ENCODE assay signal across 10 cellular contexts in the genomic region with DNA sequence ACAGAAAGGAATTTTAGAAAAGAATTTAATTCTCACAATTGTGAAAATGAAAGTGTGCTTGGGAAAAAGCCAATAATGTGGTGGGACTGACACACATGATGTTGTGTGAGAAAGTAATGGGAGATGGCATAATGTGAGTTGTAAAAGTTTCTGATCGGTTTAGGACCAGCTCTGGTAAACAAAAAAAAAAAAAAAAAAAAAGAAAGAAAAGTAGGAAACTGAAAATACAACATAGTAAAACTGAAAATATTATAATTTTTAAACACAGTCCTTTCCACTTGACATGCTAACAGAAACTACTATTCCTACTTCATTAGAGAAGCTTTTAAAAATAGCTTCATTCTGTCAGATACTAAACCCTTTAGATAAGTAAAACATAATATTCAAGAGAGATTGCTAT. TPM values are rescaled to one million over a fixed set of nuclear protein-coding genes. Genes with fewer than 3 reads are reported as not detected.
A peak's percentile ranks its signal among the peaks of the same experiment; 100 is the strongest.
DNase-seq lines count a peak whose midpoint lies in the region; ATAC-seq lines count a peak whose summit lies in the region.
"Had no signal": no experiment of that assay in that cellular context is flagged by ENCODE, and none has a peak within 500 bp of the region (broad histone marks: within the 10 kb centered on the region; RNA-seq: fewer than 3 reads in every experiment).

No MANE protein-coding gene starts in this region.

- DNase-seq in activated CD8-positive, alpha-beta memory T cell treated with anti-CD3 and anti-CD28 coated beads, Interleukin-2, amount 10 ng/mL, durations not matched to agents 7 days and 5 days: no peak
- DNase-seq in activated CD8-positive, alpha-beta memory T cell treated with anti-CD3 and anti-CD28 coated beads, Interleukin-2, amount 50 U/mL, for 4 hours: no peak
- DNase-seq in RPMI8226: peak; percentile 3
- no peak for DNase-seq in activated gamma-delta T cell treated with Interleukin-2 at 50 U/mL for 16 hours
- DNase-seq in hepatic stellate cell (ENCODE audit: low spot score): no peak
- no peak for DNase-seq in NCI-H526 treated with DMSO at 0.1 percent for 48 hours (lab: John Stamatoyannopoulos, UW)
- DNase-seq: GOT3 had no signal

- no peak for ATAC-seq in activated CD8-positive, alpha-beta memory T cell treated with anti-CD3 and anti-CD28 coated beads, Interleukin-2, amount 10 ng/mL, durations not matched to agents 7 days and 5 days
- ATAC-seq in HG02938 (IDR thresholded peaks at IDR 0.05; ENCODE audit: unreplicated experiment): peak; percentile 73
- ATAC-seq in stimulated activated memory B cell treated with anti-CD40 and anti-IgM and Interleukin-4, amounts not matched to agents 10 μg/mL and 1 μg/mL and 100 μg/mL, for 72 hours: peak; percentile 54

- H3K4me3 Mint-ChIP-seq in activated CD8-positive, alpha-beta memory T cell treated with anti-CD3 and anti-CD28 coated beads, Interleukin-2, amount 10 ng/mL, durations not matched to agents 7 days and 5 days: peak overlapping the region; percentile 53
- peak overlapping the region; percentile 45 for H3K4me3 Mint-ChIP-seq in stimulated activated memory B cell treated with anti-CD40 and anti-IgM and Interleukin-4, amounts not matched to agents 10 μg/mL and 1 μg/mL and 100 μg/mL, for 72 hours
- H3K4me3 Mint-ChIP-seq: mesothelial cell of epicardium had no signal

- H3K27me3 Mint-ChIP-seq in activated CD8-positive, alpha-beta memory T cell treated with anti-CD3 and anti-CD28 coated beads, Interleukin-2, amount 10 ng/mL, durations not matched to agents 7 days and 5 days: no peaks in the 10 kb centered on the region
- no peaks in the 10 kb centered on the region for H3K27me3 Mint-ChIP-seq in stimulated activated memory B cell treated with anti-CD40 and anti-IgM and Interleukin-4, amounts not matched to agents 10 μg/mL and 1 μg/mL and 100 μg/mL, for 72 hours

- peak overlapping the region; percentile 61 for H3K27ac Mint-ChIP-seq in activated CD8-positive, alpha-beta memory T cell treated with anti-CD3 and anti-CD28 coated beads, Interleukin-2, amount 10 ng/mL, durations not matched to agents 7 days and 5 days
- peak overlapping the region; percentile 70 for H3K27ac Mint-ChIP-seq in stimulated activated memory B cell treated with anti-CD40 and anti-IgM and Interleukin-4, amounts not matched to agents 10 μg/mL and 1 μg/mL and 100 μg/mL, for 72 hours
- H3K27ac Mint-ChIP-seq: mesothelial cell of epicardium had no signal

- no peaks in the 10 kb centered on the region for H3K9me3 Mint-ChIP-seq in activated CD8-positive, alpha-beta memory T cell treated with anti-CD3 and anti-CD28 coated beads, Interleukin-2, amount 10 ng/mL, durations not matched to agents 7 days and 5 days (ENCODE audit: low read depth)
- H3K9me3 Mint-ChIP-seq in stimulated activated memory B cell treated with anti-CD40 and anti-IgM and Interleukin-4, amounts not matched to agents 10 μg/mL and 1 μg/mL and 100 μg/mL, for 72 hours: no peaks in the 10 kb centered on the region
- H3K9me3 Mint-ChIP-seq: mesothelial cell of epicardium had no signal

- H3K36me3 Mint-ChIP-seq in activated CD8-positive, alpha-beta memory T cell treated with anti-CD3 and anti-CD28 coated beads, Interleukin-2, amount 10 ng/mL, durations not matched to agents 7 days and 5 days: peaks cover 22% of the 10 kb centered on the region
- peaks cover 12% of the 10 kb centered on the region for H3K36me3 Mint-ChIP-seq in stimulated activated memory B cell treated with anti-CD40 and anti-IgM and Interleukin-4, amounts not matched to agents 10 μg/mL and 1 μg/mL and 100 μg/mL, for 72 hours
- H3K36me3 Mint-ChIP-seq: mesothelial cell of epicardium had no signal

- H3K4me1 Mint-ChIP-seq in activated CD8-positive, alpha-beta memory T cell treated with anti-CD3 and anti-CD28 coated beads, Interleukin-2, amount 10 ng/mL, durations not matched to agents 7 days and 5 days: peaks cover 26% of the 10 kb centered on the region
- peaks cover 44% of the 10 kb centered on the region for H3K4me1 Mint-ChIP-seq in stimulated activated memory B cell treated with anti-CD40 and anti-IgM and Interleukin-4, amounts not matched to agents 10 μg/mL and 1 μg/mL and 100 μg/mL, for 72 hours

- CTCF ChIA-PET in activated CD8-positive, alpha-beta memory T cell treated with anti-CD3 and anti-CD28 coated beads, Interleukin-2, amount 10 ng/mL, durations not matched to agents 7 days and 5 days (lab: Charles Lee): interaction anchor here (0.8 to 1.0 kb wide), 2 partner anchors 28 to 144 kb away, joined by 3 to 5 read pairs; partner anchors contain the start of gene RAP1GDS1

RNA-seq across cellular contexts. Expression of gene RAP1GDS1, which starts 28.2 kb away (rescaled TPM):
- 10 to 100 TPM; 55.8 to 57.2 TPM for total RNA-seq in activated CD8-positive, alpha-beta memory T cell treated with anti-CD3 and anti-CD28 coated beads, Interleukin-2, amount 10 ng/mL, durations not matched to agents 7 days and 5 days
